ENCODE assay signal across 15 cellular contexts in the genomic region with DNA sequence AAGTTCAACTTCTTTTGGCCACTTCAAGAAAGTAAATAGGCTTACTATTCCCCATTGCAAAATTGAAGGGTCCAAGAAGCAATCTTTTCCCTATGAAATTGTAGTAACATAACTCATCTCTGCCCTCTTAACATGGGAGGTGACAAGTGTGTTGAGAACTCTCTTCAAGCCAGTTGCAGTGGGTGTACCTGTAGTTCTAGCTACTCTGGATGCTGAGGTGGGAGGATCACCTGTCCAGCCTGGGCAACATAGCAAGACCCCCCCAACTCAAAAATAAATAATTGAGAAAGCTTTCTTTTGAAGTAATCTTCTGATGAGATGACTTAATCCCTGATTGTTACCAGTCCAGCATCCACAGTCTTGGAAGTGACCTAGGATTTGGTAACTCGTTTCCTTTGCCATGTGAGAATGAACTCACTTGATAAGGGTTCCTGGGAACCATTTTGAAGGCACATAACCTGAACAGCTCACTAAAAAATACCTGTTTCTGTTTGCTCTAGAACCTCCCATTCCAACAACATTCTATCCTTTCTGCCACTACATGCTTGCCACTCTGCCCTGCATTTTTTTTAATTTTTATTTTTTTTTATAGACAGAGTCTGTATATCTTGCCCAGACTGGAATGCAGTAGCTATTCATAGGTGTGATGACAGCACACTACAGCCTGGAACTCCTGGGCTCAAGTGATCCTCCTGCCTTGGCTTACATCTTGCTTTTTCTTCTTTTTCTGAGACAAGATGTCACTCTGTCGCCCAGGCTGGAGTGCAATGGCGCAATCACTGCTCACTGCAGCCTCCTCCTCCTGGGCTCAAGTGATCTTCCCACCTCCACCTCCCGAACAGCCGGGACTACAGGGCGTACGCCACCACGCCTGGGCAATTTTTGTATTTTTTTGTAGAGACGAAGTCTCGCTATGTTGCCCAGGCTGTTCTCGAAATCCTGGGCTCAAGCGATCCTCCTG. TPM values are rescaled to one million over a fixed set of nuclear protein-coding genes. Genes with fewer than 3 reads are reported as not detected.
A peak's percentile ranks its signal among the peaks of the same experiment; 100 is the strongest.
DNase-seq lines count a peak whose midpoint lies in the region; ATAC-seq and TF ChIP-seq lines count a peak whose summit lies in the region.
"Had no signal": no experiment of that assay in that cellular context is flagged by ENCODE, and none has a peak within 500 bp of the region (broad histone marks: within the 10 kb centered on the region; RNA-seq: fewer than 3 reads in every experiment).

No MANE protein-coding gene starts in this region.

- H3K9me3 ChIP-seq in CD4-positive, alpha-beta T cell (ENCODE audit: control insufficient read depth, low read length), result no peaks in the 10 kb centered on the region
- H3K9me3 ChIP-seq in IMR-90 (ENCODE audit: control insufficient read depth, insufficient read depth, low read length) (no peaks in the 10 kb centered on the region), tibial nerve (no peaks in the 10 kb centered on the region)
- H3K9me3 ChIP-seq: ovary, tibial artery had no signal

- TF ChIP-seq POLR2A in IMR-90 (IDR thresholded peaks at IDR 0.05; ENCODE audit: low read depth, low read length) (0 out of 2 replicates have a peak, but pooled peaks have one; percentile 15), tibial nerve (IDR thresholded peaks at IDR 0.05) (no peak)

- H3K4me1 Mint-ChIP-seq in CD4-positive, alpha-beta T cell (ENCODE audit: low read depth), result peaks cover 38% of the 10 kb centered on the region
- H3K4me1 Mint-ChIP-seq in central memory CD8-positive, alpha-beta T cell, result peaks cover 37% of the 10 kb centered on the region
- H3K4me1 Mint-ChIP-seq in neural crest cell (peaks cover 54% of the 10 kb centered on the region), T-cell (peaks cover 37 to 41% (median 39%) of the 10 kb centered on the region in 3 donors)

- no peak overlapping the region for H3K27ac ChIP-seq in CD4-positive, alpha-beta T cell (ENCODE audit: low read depth, low read length)
- no peak overlapping the region for H3K27ac ChIP-seq in IMR-90 (ENCODE audit: insufficient read depth, low read length)
- H3K27ac ChIP-seq in tibial nerve, result no peak overlapping the region
- H3K27ac ChIP-seq: ovary, tibial artery had no signal

- TF ChIP-seq RAD21 in IMR-90 (IDR thresholded peaks at IDR 0.05; ENCODE audit: low read length), result no peak

- no peak overlapping the region for H2BK120ac ChIP-seq in IMR-90 (ENCODE audit: low read depth, low read length)

- H3K27me3 ChIP-seq in CD4-positive, alpha-beta T cell (ENCODE audit: control insufficient read depth, insufficient read depth, low read length), result no peaks in the 10 kb centered on the region
- H3K27me3 ChIP-seq in IMR-90 (ENCODE audit: control insufficient read depth, insufficient read depth, low read length) (no peaks in the 10 kb centered on the region), tibial nerve (no peaks in the 10 kb centered on the region)
- H3K27me3 ChIP-seq: ovary, tibial artery had no signal

- H2AFZ ChIP-seq in IMR-90 (replicated peaks; ENCODE audit: low read length, poor library complexity), result no peak overlapping the region

- H4K5ac ChIP-seq in IMR-90 (ENCODE audit: low read depth, low read length), result no peak overlapping the region

- POLR2A ChIA-PET in CD4-positive, alpha-beta T cell (lab: Charles Lee), result no interaction called here
- POLR2A ChIA-PET in IMR-90 (lab: Charles Lee; ENCODE audit: unreplicated experiment), result no interaction called here
- POLR2A ChIA-PET in T-cell (lab: Charles Lee), result no interaction called here

- no peak overlapping the region for H2BK20ac ChIP-seq in IMR-90 (ENCODE audit: low read depth, low read length)

- no peak overlapping the region for H3K27ac Mint-ChIP-seq in CD4-positive, alpha-beta T cell
- no peak overlapping the region for H3K27ac Mint-ChIP-seq in central memory CD8-positive, alpha-beta T cell (ENCODE audit: low read depth)
- no peak overlapping the region for H3K27ac Mint-ChIP-seq in neural crest cell (ENCODE audit: unreplicated experiment)
- no peak overlapping the region for H3K27ac Mint-ChIP-seq in T-cell

- no peak overlapping the region for H3K4me3 ChIP-seq in IMR-90 (ENCODE audit: insufficient read depth, low read depth, low read length)
- no peak overlapping the region for H3K4me3 ChIP-seq in tibial nerve
- H3K4me3 ChIP-seq: tibial artery had no signal

- no peak overlapping the region for H4K91ac ChIP-seq in IMR-90 (ENCODE audit: insufficient read depth, low read depth, low read length)

- 88% methylated on average over 8 of the region's 12 CpGs; no CpG with 5 or more reads in 1 of the 2 experiments for WGBS in IMR-90 (ENCODE audit: extremely low coverage in 2 of 2, insufficient read length in 1 of 2), 2 experiments
- 90 to 92% methylated on average over 12 of the region's 12 CpGs for WGBS in tibial nerve, 2 donors

- no peak overlapping the region for H4K8ac ChIP-seq in IMR-90 (ENCODE audit: low read depth in 2 of 2, low read length in 2 of 2)

- H3K4me1 ChIP-seq in IMR-90 (ENCODE audit: control insufficient read depth, insufficient read depth, low read length), result peaks cover 3% of the 10 kb centered on the region
- peaks cover 0 to 41% (median 19%) of the 10 kb centered on the region in 4 donors for H3K4me1 ChIP-seq in tibial nerve

- H3K23ac ChIP-seq in IMR-90 (ENCODE audit: low read depth, low read length), result no peak overlapping the region

- dilution Hi-C loops in IMR-90 (cut with HindIII; ENCODE audit: low sequenced_read_pairs, unreplicated experiment), result no loop called here

- no TSS peak for BruUV-seq in IMR-90 (replicated peaks; lab: Mats Ljungman, UMichigan)

- TF ChIP-seq CTCF in CD4-positive, alpha-beta T cell (IDR thresholded peaks at IDR 0.05), result no peak
- TF ChIP-seq CTCF in IMR-90 (conservative IDR thresholded peaks at IDR 0.05; ENCODE audit: low read depth, low read length), result no peak
- no peak for TF ChIP-seq CTCF in neural crest cell (conservative IDR thresholded peaks at IDR 0.05)
- no peak for TF ChIP-seq CTCF in tibial nerve (IDR thresholded peaks at IDR 0.05)

- H4K20me1 ChIP-seq in IMR-90 (ENCODE audit: insufficient read depth, low read length), result peaks cover 27% of the 10 kb centered on the region; the same call in 1 of the 2 replicates

- no peak overlapping the region for H2AK9ac ChIP-seq in IMR-90 (replicated peaks; ENCODE audit: low read depth, low read length, poor library complexity)

- no peaks in the 10 kb centered on the region for H3K27me3 Mint-ChIP-seq in CD4-positive, alpha-beta T cell
- no peaks in the 10 kb centered on the region for H3K27me3 Mint-ChIP-seq in central memory CD8-positive, alpha-beta T cell
- H3K27me3 Mint-ChIP-seq in neural crest cell (ENCODE audit: low read depth), result no peaks in the 10 kb centered on the region
- H3K27me3 Mint-ChIP-seq in T-cell, result no peaks in the 10 kb centered on the region

- H3K36me3 Mint-ChIP-seq in CD4-positive, alpha-beta T cell (ENCODE audit: low read depth), result peaks cover 7% of the 10 kb centered on the region
- peaks cover 6% of the 10 kb centered on the region for H3K36me3 Mint-ChIP-seq in central memory CD8-positive, alpha-beta T cell (ENCODE audit: insufficient read depth)
- H3K36me3 Mint-ChIP-seq in neural crest cell (ENCODE audit: low read depth) (no peaks in the 10 kb centered on the region), T-cell (no peaks in the 10 kb centered on the region)

- H3K36me3 ChIP-seq in IMR-90 (ENCODE audit: control insufficient read depth, insufficient read depth, low read length) (peaks cover 10% of the 10 kb centered on the region), tibial nerve (peaks cover 0 to 3% (median 0%) of the 10 kb centered on the region in 3 donors)
- H3K36me3 ChIP-seq: ovary had no signal

- no peak overlapping the region for H3K4me2 ChIP-seq in IMR-90 (ENCODE audit: low read depth, low read length)

- ATAC-seq in CD4-positive, alpha-beta T cell (ENCODE audit: poor library complexity), result no peak
- no peak for ATAC-seq in IMR-90 (ENCODE audit: low read depth)
- ATAC-seq in central memory CD8-positive, alpha-beta T cell (replicated peaks; ENCODE audit: extremely low read depth, poor library complexity, severe bottlenecking), result no peak
- no peak for ATAC-seq in GM21825 (IDR thresholded peaks at IDR 0.05; ENCODE audit: unreplicated experiment)
- ATAC-seq in T-cell (replicated peaks in 1 of 4), result no peak

- H3K9ac ChIP-seq in IMR-90 (ENCODE audit: low read depth, low read length), result no peak overlapping the region

- H3K9me3 Mint-ChIP-seq in CD4-positive, alpha-beta T cell, result no peaks in the 10 kb centered on the region
- H3K9me3 Mint-ChIP-seq in central memory CD8-positive, alpha-beta T cell, result no peaks in the 10 kb centered on the region
- H3K9me3 Mint-ChIP-seq in neural crest cell, result no peaks in the 10 kb centered on the region
- H3K9me3 Mint-ChIP-seq in T-cell, result no peaks in the 10 kb centered on the region

- H2BK5ac ChIP-seq in IMR-90 (ENCODE audit: low read depth, low read length, poor library complexity, severe bottlenecking), result no peak overlapping the region

- H2AK5ac ChIP-seq in IMR-90 (ENCODE audit: low read depth, low read length), result no peak overlapping the region; the same call in 1 of the 2 replicates

- H2BK15ac ChIP-seq in IMR-90 (ENCODE audit: low read depth, low read length), result no peak overlapping the region

- DNase-seq in CD4-positive, alpha-beta T cell, result no peak
- DNase-seq in IMR-90 (no peak), neural crest cell (ENCODE audit: low read depth, low spot score) (no peak), T-cell (no peak), tibial nerve (ENCODE audit: low spot score in 2 of 2) (no peak), GDM1 (lab: John Stamatoyannopoulos, UW) (no peak)
- DNase-seq in central memory CD8-positive, alpha-beta T cell (ENCODE audit: low spot score in 2 of 2), result no peak
- DNase-seq: activated CD4-positive, CD25-positive, alpha-beta regulatory T cell treated with anti-CD3 and anti-CD28 coated beads, Interleukin-2, amount 50 U/mL, for 72 hours; C1 segment of cervical spinal cord; NCI-H1092; stimulated activated CD4-positive, alpha-beta T cell treated with anti-CD3 and anti-CD28 coated beads, Interleukin-15, amount 100 ng/mL, for 24 hours; T-helper 1 cell; tibial artery had no signal

- peaks cover 0 to 67% of the 10 kb centered on the region in 2 experiments for H3K79me1 ChIP-seq in IMR-90 (ENCODE audit: low read depth in 1 of 2, low read length in 2 of 2)

- H3K56ac ChIP-seq in IMR-90 (ENCODE audit: extremely low read depth, insufficient read depth, low read length), result no peak overlapping the region

- CTCF ChIA-PET in CD4-positive, alpha-beta T cell (lab: Charles Lee), result interaction anchor here (2.3 kb wide), 1 partner anchor 14 kb away, joined by 10 read pairs; no protein-coding TSS in a partner anchor
- CTCF ChIA-PET in IMR-90 (lab: Yijun Ruan, JAX), result interaction anchor here (0.5 to 1.0 kb wide), 3 partner anchors 10 to 131 kb away, joined by 3 to 4 read pairs (median 3); no protein-coding TSS in a partner anchor
- CTCF ChIA-PET in T-cell (lab: Charles Lee), result interaction anchor here (0.5 to 0.8 kb wide), 2 partner anchors 11 to 14 kb away, joined by 3 to 4 read pairs; no protein-coding TSS in a partner anchor

- H3K18ac ChIP-seq in IMR-90 (ENCODE audit: low read depth, low read length), result no peak overlapping the region

- H3K14ac ChIP-seq in IMR-90 (replicated peaks; ENCODE audit: low read depth, low read length), result no peak overlapping the region

- in situ Hi-C loops in IMR-90 (cut with MboI; ENCODE audit: low sequenced_read_pairs), result no loop called here

- H3K4ac ChIP-seq in IMR-90 (ENCODE audit: low read depth, low read length), result no peak overlapping the region

- intact Hi-C loops in CD4-positive, alpha-beta T cell (cut with DNase I, micrococcal nuclease), result loop anchor here in 1 of 2 experiments (2.0 to 10.0 kb wide), 3 partner anchors 155 to 517 kb away; a partner anchor contains a TSS
- intact Hi-C loops in IMR-90 (cut with micrococcal nuclease), result no loop called here

- no peak for TF ChIP-seq EP300 in tibial nerve (IDR thresholded peaks at IDR 0.05)

- H3K9me1 ChIP-seq in IMR-90 (ENCODE audit: insufficient read depth, low read length), result peaks cover 3% of the 10 kb centered on the region; the same call in 1 of the 2 replicates

- H3K4me3 Mint-ChIP-seq in CD4-positive, alpha-beta T cell, result peak overlapping the region; percentile 95
- peak overlapping the region; percentile 95 for H3K4me3 Mint-ChIP-seq in central memory CD8-positive, alpha-beta T cell
- H3K4me3 Mint-ChIP-seq in neural crest cell (peak overlapping the region; percentile 98), T-cell (peak overlapping the region in 1 of 3 donors; percentile 95)

RNA-seq across cellular contexts. Expression of a gene that starts 1.4 kb away (rescaled TPM):
- total RNA-seq in CD4-positive, alpha-beta T cell, result 10 to 100 TPM; 17.1 to 20.1 TPM
- total RNA-seq in IMR-90 (2012; rRNA removed), result 13.9 and 14.0 TPM in 2 replicates
- 23.4 and 29.6 TPM in 2 replicates for polyA plus RNA-seq in IMR-90 (2012; rRNA removed)
- 10.4 and 14.0 TPM in 2 replicates for polyA plus RNA-seq in IMR-90 (2012; cell fraction: cytosol; rRNA removed)
- polyA plus RNA-seq in IMR-90 (2012; cell fraction: nucleus; rRNA removed; ENCODE audit: low replicate concordance), result 18.1 and 35.9 TPM in 2 replicates
- total RNA-seq in neural crest cell, result 124 and 137 TPM in 2 replicates
- total RNA-seq in T-cell, result 10 to 100 TPM; 28.2 to 39.9 (median 36.9) TPM
- 10 to 100 TPM; 13.3 to 22.1 (median 15.3) TPM for total RNA-seq in tibial nerve
